In genomic region chrX:49103637-49104036, GRCh38 we compare ENCODE assay signal across 1 cellular context.
TF ChIP-seq lines count a peak whose summit lies in the region.

No MANE protein-coding gene starts in this region.

TF ChIP-seq in HepG2, 621 proteins besides CTCF, POLR2A, EP300 and RAD21:
- TF ChIP-seq FOSL2 (CRISPR knock-in tag; IDR thresholded peaks at IDR 0.05) = peak; percentile 75
- peak; percentile 32; the same call in 1 of the 2 replicates for TF ChIP-seq ZNF205 (CRISPR knock-in tag; IDR thresholded peaks at IDR 0.05)
- TF ChIP-seq RARA (CRISPR knock-in tag; IDR thresholded peaks at IDR 0.05) = peak; percentile 61
- no peak for TF ChIP-seq NR2F6 (IDR thresholded peaks at IDR 0.05)
- no peak for TF ChIP-seq NR2F6 (CRISPR knock-in tag; IDR thresholded peaks at IDR 0.05)
